Comparison of ENCODE assay signal across 1 cellular context in the genomic region with DNA sequence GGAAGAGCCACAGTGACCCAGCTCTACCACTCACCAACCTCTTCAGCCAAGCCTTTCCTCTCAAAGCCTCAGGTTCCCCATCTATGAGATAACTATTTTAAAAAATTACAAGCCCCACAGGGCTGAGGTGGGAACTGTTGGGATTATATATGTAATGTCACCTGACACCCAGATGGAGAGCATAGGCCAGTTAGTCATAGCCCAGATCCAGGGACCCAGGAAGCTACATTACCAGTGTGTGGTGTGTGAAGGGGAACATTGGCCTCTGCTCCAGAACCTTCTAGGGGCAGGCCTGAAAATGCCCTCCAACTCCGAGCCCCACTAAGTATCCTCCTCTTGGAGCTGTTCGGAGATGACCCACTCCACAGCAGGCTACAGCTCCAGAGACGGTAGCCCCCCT.
TF ChIP-seq lines count a peak whose summit lies in the region.

No MANE protein-coding gene starts in this region.

TF ChIP-seq in GM23338, 12 proteins besides CTCF, POLR2A, EP300 and RAD21:
- TF ChIP-seq, protein P1, sequence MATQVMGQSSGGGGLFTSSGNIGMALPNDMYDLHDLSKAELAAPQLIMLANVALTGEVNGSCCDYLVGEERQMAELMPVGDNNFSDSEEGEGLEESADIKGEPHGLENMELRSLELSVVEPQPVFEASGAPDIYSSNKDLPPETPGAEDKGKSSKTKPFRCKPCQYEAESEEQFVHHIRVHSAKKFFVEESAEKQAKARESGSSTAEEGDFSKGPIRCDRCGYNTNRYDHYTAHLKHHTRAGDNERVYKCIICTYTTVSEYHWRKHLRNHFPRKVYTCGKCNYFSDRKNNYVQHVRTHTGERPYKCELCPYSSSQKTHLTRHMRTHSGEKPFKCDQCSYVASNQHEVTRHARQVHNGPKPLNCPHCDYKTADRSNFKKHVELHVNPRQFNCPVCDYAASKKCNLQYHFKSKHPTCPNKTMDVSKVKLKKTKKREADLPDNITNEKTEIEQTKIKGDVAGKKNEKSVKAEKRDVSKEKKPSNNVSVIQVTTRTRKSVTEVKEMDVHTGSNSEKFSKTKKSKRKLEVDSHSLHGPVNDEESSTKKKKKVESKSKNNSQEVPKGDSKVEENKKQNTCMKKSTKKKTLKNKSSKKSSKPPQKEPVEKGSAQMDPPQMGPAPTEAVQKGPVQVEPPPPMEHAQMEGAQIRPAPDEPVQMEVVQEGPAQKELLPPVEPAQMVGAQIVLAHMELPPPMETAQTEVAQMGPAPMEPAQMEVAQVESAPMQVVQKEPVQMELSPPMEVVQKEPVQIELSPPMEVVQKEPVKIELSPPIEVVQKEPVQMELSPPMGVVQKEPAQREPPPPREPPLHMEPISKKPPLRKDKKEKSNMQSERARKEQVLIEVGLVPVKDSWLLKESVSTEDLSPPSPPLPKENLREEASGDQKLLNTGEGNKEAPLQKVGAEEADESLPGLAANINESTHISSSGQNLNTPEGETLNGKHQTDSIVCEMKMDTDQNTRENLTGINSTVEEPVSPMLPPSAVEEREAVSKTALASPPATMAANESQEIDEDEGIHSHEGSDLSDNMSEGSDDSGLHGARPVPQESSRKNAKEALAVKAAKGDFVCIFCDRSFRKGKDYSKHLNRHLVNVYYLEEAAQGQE (IDR thresholded peaks at IDR 0.05; ENCODE audit: unreplicated experiment): no peak
- TF ChIP-seq NANOG (IDR thresholded peaks at IDR 0.05; ENCODE audit: borderline replicate concordance) (no peak), CREB1 (CRISPR knock-in tag; IDR thresholded peaks at IDR 0.05; ENCODE audit: low read depth) (no peak), EZH2phosphoT487 (IDR thresholded peaks at IDR 0.05; ENCODE audit: unreplicated experiment) (no peak), JUNB (IDR thresholded peaks at IDR 0.05; ENCODE audit: unreplicated experiment) (no peak), ZNF114 (CRISPR knock-in tag; IDR thresholded peaks at IDR 0.05) (no peak), EZH2 (IDR thresholded peaks at IDR 0.05; ENCODE audit: low read depth, unreplicated experiment) (no peak), POLR2AphosphoS5 (IDR thresholded peaks at IDR 0.05; ENCODE audit: low read depth) (no peak), STAT1 (IDR thresholded peaks at IDR 0.05; ENCODE audit: unreplicated experiment) (no peak), ZNF331 (CRISPR knock-in tag; IDR thresholded peaks at IDR 0.05; ENCODE audit: low read depth) (no peak)
- TF ChIP-seq, protein P2, sequence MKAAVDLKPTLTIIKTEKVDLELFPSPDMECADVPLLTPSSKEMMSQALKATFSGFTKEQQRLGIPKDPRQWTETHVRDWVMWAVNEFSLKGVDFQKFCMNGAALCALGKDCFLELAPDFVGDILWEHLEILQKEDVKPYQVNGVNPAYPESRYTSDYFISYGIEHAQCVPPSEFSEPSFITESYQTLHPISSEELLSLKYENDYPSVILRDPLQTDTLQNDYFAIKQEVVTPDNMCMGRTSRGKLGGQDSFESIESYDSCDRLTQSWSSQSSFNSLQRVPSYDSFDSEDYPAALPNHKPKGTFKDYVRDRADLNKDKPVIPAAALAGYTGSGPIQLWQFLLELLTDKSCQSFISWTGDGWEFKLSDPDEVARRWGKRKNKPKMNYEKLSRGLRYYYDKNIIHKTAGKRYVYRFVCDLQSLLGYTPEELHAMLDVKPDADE (IDR thresholded peaks at IDR 0.05): no peak
- TF ChIP-seq, protein P3, sequence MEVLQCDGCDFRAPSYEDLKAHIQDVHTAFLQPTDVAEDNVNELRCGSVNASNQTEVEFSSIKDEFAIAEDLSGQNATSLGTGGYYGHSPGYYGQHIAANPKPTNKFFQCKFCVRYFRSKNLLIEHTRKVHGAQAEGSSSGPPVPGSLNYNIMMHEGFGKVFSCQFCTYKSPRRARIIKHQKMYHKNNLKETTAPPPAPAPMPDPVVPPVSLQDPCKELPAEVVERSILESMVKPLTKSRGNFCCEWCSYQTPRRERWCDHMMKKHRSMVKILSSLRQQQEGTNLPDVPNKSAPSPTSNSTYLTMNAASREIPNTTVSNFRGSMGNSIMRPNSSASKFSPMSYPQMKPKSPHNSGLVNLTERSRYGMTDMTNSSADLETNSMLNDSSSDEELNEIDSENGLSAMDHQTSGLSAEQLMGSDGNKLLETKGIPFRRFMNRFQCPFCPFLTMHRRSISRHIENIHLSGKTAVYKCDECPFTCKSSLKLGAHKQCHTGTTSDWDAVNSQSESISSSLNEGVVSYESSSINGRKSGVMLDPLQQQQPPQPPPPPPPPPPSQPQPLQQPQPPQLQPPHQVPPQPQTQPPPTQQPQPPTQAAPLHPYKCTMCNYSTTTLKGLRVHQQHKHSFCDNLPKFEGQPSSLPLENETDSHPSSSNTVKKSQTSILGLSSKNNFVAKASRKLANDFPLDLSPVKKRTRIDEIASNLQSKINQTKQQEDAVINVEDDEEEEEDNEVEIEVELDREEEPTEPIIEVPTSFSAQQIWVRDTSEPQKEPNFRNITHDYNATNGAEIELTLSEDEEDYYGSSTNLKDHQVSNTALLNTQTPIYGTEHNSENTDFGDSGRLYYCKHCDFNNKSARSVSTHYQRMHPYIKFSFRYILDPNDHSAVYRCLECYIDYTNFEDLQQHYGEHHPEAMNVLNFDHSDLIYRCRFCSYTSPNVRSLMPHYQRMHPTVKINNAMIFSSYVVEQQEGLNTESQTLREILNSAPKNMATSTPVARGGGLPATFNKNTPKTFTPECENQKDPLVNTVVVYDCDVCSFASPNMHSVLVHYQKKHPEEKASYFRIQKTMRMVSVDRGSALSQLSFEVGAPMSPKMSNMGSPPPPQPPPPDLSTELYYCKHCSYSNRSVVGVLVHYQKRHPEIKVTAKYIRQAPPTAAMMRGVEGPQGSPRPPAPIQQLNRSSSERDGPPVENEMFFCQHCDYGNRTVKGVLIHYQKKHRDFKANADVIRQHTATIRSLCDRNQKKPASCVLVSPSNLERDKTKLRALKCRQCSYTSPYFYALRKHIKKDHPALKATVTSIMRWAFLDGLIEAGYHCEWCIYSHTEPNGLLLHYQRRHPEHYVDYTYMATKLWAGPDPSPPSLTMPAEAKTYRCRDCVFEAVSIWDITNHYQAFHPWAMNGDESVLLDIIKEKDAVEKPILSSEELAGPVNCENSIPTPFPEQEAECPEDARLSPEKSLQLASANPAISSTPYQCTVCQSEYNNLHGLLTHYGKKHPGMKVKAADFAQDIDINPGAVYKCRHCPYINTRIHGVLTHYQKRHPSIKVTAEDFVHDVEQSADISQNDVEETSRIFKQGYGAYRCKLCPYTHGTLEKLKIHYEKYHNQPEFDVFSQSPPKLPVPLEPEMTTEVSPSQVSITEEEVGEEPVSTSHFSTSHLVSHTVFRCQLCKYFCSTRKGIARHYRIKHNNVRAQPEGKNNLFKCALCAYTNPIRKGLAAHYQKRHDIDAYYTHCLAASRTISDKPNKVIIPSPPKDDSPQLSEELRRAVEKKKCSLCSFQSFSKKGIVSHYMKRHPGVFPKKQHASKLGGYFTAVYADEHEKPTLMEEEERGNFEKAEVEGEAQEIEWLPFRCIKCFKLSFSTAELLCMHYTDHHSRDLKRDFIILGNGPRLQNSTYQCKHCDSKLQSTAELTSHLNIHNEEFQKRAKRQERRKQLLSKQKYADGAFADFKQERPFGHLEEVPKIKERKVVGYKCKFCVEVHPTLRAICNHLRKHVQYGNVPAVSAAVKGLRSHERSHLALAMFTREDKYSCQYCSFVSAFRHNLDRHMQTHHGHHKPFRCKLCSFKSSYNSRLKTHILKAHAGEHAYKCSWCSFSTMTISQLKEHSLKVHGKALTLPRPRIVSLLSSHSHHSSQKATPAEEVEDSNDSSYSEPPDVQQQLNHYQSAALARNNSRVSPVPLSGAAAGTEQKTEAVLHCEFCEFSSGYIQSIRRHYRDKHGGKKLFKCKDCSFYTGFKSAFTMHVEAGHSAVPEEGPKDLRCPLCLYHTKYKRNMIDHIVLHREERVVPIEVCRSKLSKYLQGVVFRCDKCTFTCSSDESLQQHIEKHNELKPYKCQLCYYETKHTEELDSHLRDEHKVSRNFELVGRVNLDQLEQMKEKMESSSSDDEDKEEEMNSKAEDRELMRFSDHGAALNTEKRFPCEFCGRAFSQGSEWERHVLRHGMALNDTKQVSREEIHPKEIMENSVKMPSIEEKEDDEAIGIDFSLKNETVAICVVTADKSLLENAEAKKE (CRISPR knock-in tag; IDR thresholded peaks at IDR 0.05): no peak
